Comparison of ENCODE assay signal across 9 cellular contexts in the genomic region with DNA sequence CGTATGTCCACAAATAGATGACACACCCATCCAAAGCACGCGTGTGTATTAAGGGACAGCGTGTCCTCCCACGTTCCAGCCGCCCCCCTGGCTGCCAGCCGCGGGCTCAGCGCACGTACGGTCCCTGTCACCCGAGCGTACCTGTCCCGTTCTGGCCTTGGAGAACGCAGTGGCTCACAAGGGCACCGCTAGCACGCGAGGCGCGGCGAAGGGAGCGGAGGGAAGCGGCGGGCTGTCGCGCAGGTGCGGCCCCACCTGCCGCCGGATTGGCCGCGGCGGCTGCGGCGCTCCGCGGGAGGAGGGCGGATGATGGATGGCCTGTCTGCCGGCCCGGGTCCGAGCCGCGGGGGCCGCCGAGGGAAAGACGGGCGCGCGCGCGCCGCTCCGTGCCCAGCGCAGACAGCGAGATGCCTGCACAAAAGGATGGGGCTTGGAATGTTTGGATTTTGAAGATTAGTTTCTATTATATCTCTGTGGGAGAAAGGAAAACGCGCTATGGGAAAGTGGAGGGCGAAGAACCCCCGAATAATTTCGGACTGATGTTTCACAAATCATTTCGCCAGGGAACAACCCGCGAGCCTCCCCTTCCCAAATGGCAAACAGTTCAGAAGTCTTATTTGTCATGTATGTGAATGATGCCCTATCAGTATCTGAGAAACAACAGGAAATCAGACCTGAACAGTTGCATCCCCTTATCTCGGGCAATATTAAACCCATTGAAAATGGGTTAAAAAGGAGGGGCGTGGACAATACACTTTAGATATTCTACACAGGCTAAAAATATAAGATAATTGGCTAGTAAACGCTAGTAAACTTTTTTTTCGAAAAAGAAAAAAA.
A peak's percentile ranks its signal among the peaks of the same experiment; 100 is the strongest.
DNase-seq lines count a peak whose midpoint lies in the region; TF ChIP-seq lines count a peak whose summit lies in the region.
"Had no signal": no experiment of that assay in that cellular context is flagged by ENCODE, and none has a peak within 500 bp of the region (broad histone marks: within the 10 kb centered on the region; RNA-seq: fewer than 3 reads in every experiment).

No MANE protein-coding gene starts in this region.

- peak overlapping the region; percentile 87 for H3K4me2 ChIP-seq in mammary epithelial cell (ENCODE audit: insufficient read depth, low read depth, low read length)

- DNase-seq in mammary epithelial cell (no peak), iPS-NIHi7 (ENCODE audit: extremely low spot score) (peak; percentile 77), skeletal muscle cell (ENCODE audit: low read depth) (no peak), SW480 (ENCODE audit: low spot score) (no peak), NCI-H1694 (lab: John Stamatoyannopoulos, UW) (no peak), GOT3 (lab: John Stamatoyannopoulos, UW) (no peak)
- no peak for DNase-seq in stimulated activated CD4-positive, alpha-beta T cell treated with anti-CD3 and anti-CD28 coated beads, Interleukin-2, amount 100 ng/mL, for 24 hours
- DNase-seq: cerebellar nuclear complex had no signal

- H3K79me2 ChIP-seq in mammary epithelial cell (ENCODE audit: insufficient read depth, low read length), result no peaks in the 10 kb centered on the region

- H3K4me1 ChIP-seq in HUES6 (ENCODE audit: control insufficient read depth, insufficient read depth, low read length) (0 out of 2 replicates have a peak, but pooled peaks cover 3% of the 10 kb centered on the region), mammary epithelial cell (ENCODE audit: insufficient read depth, low read length) (peaks cover 9% of the 10 kb centered on the region)

- intact Hi-C loops in mammary epithelial cell (cut with micrococcal nuclease), result no loop called here

- 13% methylated on average over 33 of the region's 66 CpGs for WGBS in mammary epithelial cell (ENCODE audit: low coverage, missing lambda C conversion rate)

- H3K27me3 ChIP-seq in HUES6 (ENCODE audit: control insufficient read depth, insufficient read depth, low read length), result peaks cover 43% of the 10 kb centered on the region
- peaks cover 11% of the 10 kb centered on the region for H3K27me3 ChIP-seq in mammary epithelial cell (ENCODE audit: insufficient read depth, low read length)

- CTCF ChIA-PET in mammary epithelial cell (lab: Charles Lee; ENCODE audit: low non-redundant PET), result no interaction called here

- H3K9ac ChIP-seq in HUES6 (ENCODE audit: low read length), result no peak overlapping the region
- H3K9ac ChIP-seq in mammary epithelial cell (ENCODE audit: insufficient read depth, low read length), result no peak overlapping the region

- H2AFZ ChIP-seq in mammary epithelial cell (ENCODE audit: low read depth, low read length), result peak overlapping the region; percentile 70

- dilution Hi-C loops in mammary epithelial cell (cut with HindIII; ENCODE audit: low sequenced_read_pairs), result no loop called here

- TF ChIP-seq CTCF in mammary epithelial cell (conservative IDR thresholded peaks at IDR 0.05 in 1 of 2, IDR thresholded peaks at IDR 0.05 in 1 of 2; ENCODE audit: extremely low read depth in 1 of 2, insufficient read depth in 1 of 2, low read depth in 1 of 2, low read length in 2 of 2), result no peak

- no peaks in the 10 kb centered on the region for H3K36me3 ChIP-seq in HUES6 (ENCODE audit: control insufficient read depth, insufficient read depth, low read length)
- no peaks in the 10 kb centered on the region for H3K36me3 ChIP-seq in mammary epithelial cell (ENCODE audit: insufficient read depth, low read length)

- H4K20me1 ChIP-seq in mammary epithelial cell (ENCODE audit: insufficient read depth, low read length), result no peaks in the 10 kb centered on the region

- H3K4me3 ChIP-seq in HUES6 (ENCODE audit: low read depth, low read length) (peak overlapping the region; percentile 55), mammary epithelial cell (replicated peaks in 1 of 3; ENCODE audit: insufficient read depth in 1 of 3, low read depth in 2 of 3, low read length in 3 of 3) (peak overlapping the region in 2 of 3 experiments; percentile 4 to 40), skeletal muscle cell (ENCODE audit: low read depth, low read length) (peak overlapping the region; percentile 47)

- H3K9me3 ChIP-seq in HUES6 (ENCODE audit: control insufficient read depth, insufficient read depth, low read depth, low read length) (no peaks in the 10 kb centered on the region), mammary epithelial cell (replicated peaks; ENCODE audit: insufficient read depth, low read length) (no peaks in the 10 kb centered on the region)

- BruUV-seq in mammary epithelial cell (replicated peaks; lab: Mats Ljungman, UMichigan), result no TSS peak

- in situ Hi-C loops in mammary epithelial cell (cut with MboI; ENCODE audit: low sequenced_read_pairs in 2 of 2), result no loop called here

- no peak overlapping the region for H3K27ac ChIP-seq in HUES6 (ENCODE audit: low read depth, low read length)
- H3K27ac ChIP-seq in mammary epithelial cell (ENCODE audit: insufficient read depth, low read depth, low read length), result no peak overlapping the region
